In the genomic region with DNA sequence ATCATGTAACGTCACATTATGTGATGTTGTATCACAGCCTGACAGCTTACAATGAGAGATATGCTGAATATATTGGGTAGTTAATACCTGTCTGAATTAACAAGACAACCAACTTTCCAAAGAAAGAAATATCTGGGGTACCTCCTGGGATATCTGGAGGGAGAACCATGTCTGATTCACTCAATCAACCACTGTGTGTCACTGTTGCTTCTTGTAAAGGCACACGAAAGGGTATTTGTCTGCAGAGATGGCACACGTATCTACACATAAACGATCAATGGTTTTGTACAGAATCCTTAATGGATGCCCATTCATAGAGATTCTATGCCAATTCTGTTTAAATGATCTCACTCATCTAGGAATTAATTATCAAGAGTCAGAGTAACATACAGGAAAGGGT, we compare ENCODE assay signal across 14 cellular contexts.
DNase-seq lines count a peak whose midpoint lies in the region; ATAC-seq and TF ChIP-seq lines count a peak whose summit lies in the region.
"Had no signal": no experiment of that assay in that cellular context is flagged by ENCODE, and none has a peak within 500 bp of the region (broad histone marks: within the 10 kb centered on the region; RNA-seq: fewer than 3 reads in every experiment).

No MANE protein-coding gene starts in this region.

- H3K4me3 ChIP-seq in A673 (ENCODE audit: low read depth, low read length, poor library complexity, severe bottlenecking) (no peak overlapping the region), RWPE2 (ENCODE audit: severe bottlenecking) (no peak overlapping the region)
- H3K4me3 ChIP-seq: stomach had no signal

- H3K36me3 Mint-ChIP-seq in natural killer cell treated with Interleukin-12 subunit alpha and Interleukin-12 subunit beta and Interleukin-15 and Interleukin-18, amount 100 ng/mL, for 72 hours, result no peaks in the 10 kb centered on the region
- no peaks in the 10 kb centered on the region for H3K36me3 Mint-ChIP-seq in T-cell
- H3K36me3 Mint-ChIP-seq: CD4-positive, alpha-beta memory T cell; naive thymus-derived CD4-positive, alpha-beta T cell had no signal

- H3K4me1 Mint-ChIP-seq in natural killer cell treated with Interleukin-12 subunit alpha and Interleukin-12 subunit beta and Interleukin-15 and Interleukin-18, amount 100 ng/mL, for 72 hours (ENCODE audit: low read depth in 2 of 2), result no peaks in the 10 kb centered on the region
- H3K4me1 Mint-ChIP-seq in T-cell, result no peaks in the 10 kb centered on the region
- H3K4me1 Mint-ChIP-seq: CD4-positive, alpha-beta memory T cell; naive thymus-derived CD4-positive, alpha-beta T cell had no signal

- DNase-seq in A673 (ENCODE audit: low spot score), result peak; percentile 30
- no peak for DNase-seq in RWPE2 (ENCODE audit: low spot score)
- DNase-seq in foreskin keratinocyte, result no peak
- DNase-seq in natural killer cell treated with Interleukin-12 subunit alpha and Interleukin-12 subunit beta and Interleukin-15 and Interleukin-18, amount 100 ng/mL, for 72 hours (ENCODE audit: low spot score), result no peak
- no peak for DNase-seq in T-cell
- DNase-seq: activated CD4-positive, CD25-positive, alpha-beta regulatory T cell; activated effector memory CD4-positive, alpha-beta T cell treated with anti-CD3 and anti-CD28 coated beads, Interleukin-2, amount 50 U/mL, for 16 hours; CD4-positive, alpha-beta memory T cell; cortex of kidney; naive thymus-derived CD4-positive, alpha-beta T cell; stomach had no signal

- H3K36me3 ChIP-seq in A673 (ENCODE audit: insufficient read depth, low read length, poor library complexity, severe bottlenecking) (no peaks in the 10 kb centered on the region), RWPE2 (ENCODE audit: low read depth) (no peaks in the 10 kb centered on the region)
- H3K36me3 ChIP-seq: stomach had no signal

- H3K9me3 Mint-ChIP-seq in natural killer cell treated with Interleukin-12 subunit alpha and Interleukin-12 subunit beta and Interleukin-15 and Interleukin-18, amount 100 ng/mL, for 72 hours, result peaks cover 15% of the 10 kb centered on the region
- peaks cover 4 to 6% (median 5%) of the 10 kb centered on the region in 3 donors for H3K9me3 Mint-ChIP-seq in T-cell

- TF ChIP-seq CTCF in A673 (conservative IDR thresholded peaks at IDR 0.05; ENCODE audit: low read depth, low read length) (peak; percentile 48), GM12872 (IDR thresholded peaks at IDR 0.05; ENCODE audit: insufficient read depth, low read depth, low read length) (peak; percentile 18; the same call in 1 of the 3 replicates), RWPE2 (IDR thresholded peaks at IDR 0.05; ENCODE audit: poor library complexity, severe bottlenecking) (peak; percentile 66), foreskin keratinocyte (conservative IDR thresholded peaks at IDR 0.05) (peak; percentile 52)

- POLR2A ChIA-PET in A673 (lab: Charles Lee; ENCODE audit: low non-redundant PET), result no interaction called here
- POLR2A ChIA-PET in T-cell (lab: Charles Lee), result no interaction called here

- H3K27ac ChIP-seq in A673 (ENCODE audit: low read depth, low read length, poor library complexity, severe bottlenecking), result no peak overlapping the region
- no peak overlapping the region for H3K27ac ChIP-seq in RWPE2 (ENCODE audit: poor library complexity, severe bottlenecking)
- no peak overlapping the region for H3K27ac ChIP-seq in foreskin keratinocyte
- H3K27ac ChIP-seq: stomach had no signal

- BruUV-seq in A673 (replicated peaks; lab: Mats Ljungman, UMichigan), result no TSS peak

- no peak overlapping the region for H3K4me3 Mint-ChIP-seq in natural killer cell treated with Interleukin-12 subunit alpha and Interleukin-12 subunit beta and Interleukin-15 and Interleukin-18, amount 100 ng/mL, for 72 hours
- H3K4me3 Mint-ChIP-seq in T-cell, result no peak overlapping the region
- H3K4me3 Mint-ChIP-seq: CD4-positive, alpha-beta memory T cell; naive thymus-derived CD4-positive, alpha-beta T cell had no signal

- H3K9me3 ChIP-seq in A673 (ENCODE audit: low read depth, low read length, poor library complexity, severe bottlenecking) (no peaks in the 10 kb centered on the region), RWPE2 (ENCODE audit: severe bottlenecking) (no peaks in the 10 kb centered on the region)
- H3K9me3 ChIP-seq: stomach had no signal

- no peak overlapping the region for H3K27ac Mint-ChIP-seq in natural killer cell treated with Interleukin-12 subunit alpha and Interleukin-12 subunit beta and Interleukin-15 and Interleukin-18, amount 100 ng/mL, for 72 hours
- no peak overlapping the region for H3K27ac Mint-ChIP-seq in T-cell
- H3K27ac Mint-ChIP-seq: CD4-positive, alpha-beta memory T cell; naive thymus-derived CD4-positive, alpha-beta T cell had no signal

- H3K27me3 ChIP-seq in A673 (replicated peaks; ENCODE audit: insufficient read depth, low read depth, low read length, poor library complexity) (no peaks in the 10 kb centered on the region), RWPE2 (ENCODE audit: insufficient read depth, poor library complexity, severe bottlenecking) (peaks cover 18% of the 10 kb centered on the region), foreskin keratinocyte (no peaks in the 10 kb centered on the region)
- H3K27me3 ChIP-seq: stomach had no signal

- CTCF ChIA-PET in A673 (lab: Charles Lee) (no interaction called here), T-cell (lab: Charles Lee) (no interaction called here)

- intact Hi-C loops in A673 (cut with micrococcal nuclease; ENCODE audit: unreplicated experiment), result loop anchor here (2.0 kb wide), 1 partner anchor 198 kb away; no protein-coding TSS in a partner anchor

- H3K4me1 ChIP-seq in A673 (ENCODE audit: insufficient read depth, low read length, poor library complexity, severe bottlenecking) (no peaks in the 10 kb centered on the region), RWPE2 (ENCODE audit: insufficient read depth, poor library complexity, severe bottlenecking) (no peaks in the 10 kb centered on the region), foreskin keratinocyte (no peaks in the 10 kb centered on the region)
- H3K4me1 ChIP-seq: stomach had no signal

- no peaks in the 10 kb centered on the region for H3K27me3 Mint-ChIP-seq in natural killer cell treated with Interleukin-12 subunit alpha and Interleukin-12 subunit beta and Interleukin-15 and Interleukin-18, amount 100 ng/mL, for 72 hours
- H3K27me3 Mint-ChIP-seq in T-cell, result no peaks in the 10 kb centered on the region
- H3K27me3 Mint-ChIP-seq: naive thymus-derived CD4-positive, alpha-beta T cell had no signal

- ATAC-seq in RWPE2 (ENCODE audit: low read depth), result peak; percentile 57; the same call in 1 of the 3 replicates
- no peak for ATAC-seq in foreskin keratinocyte
- ATAC-seq in HG03520 (IDR thresholded peaks at IDR 0.05; ENCODE audit: unreplicated experiment), result no peak
- ATAC-seq in natural killer cell treated with Interleukin-12 subunit alpha and Interleukin-12 subunit beta and Interleukin-15 and Interleukin-18, amount 100 ng/mL, for 72 hours, result no peak
- ATAC-seq in T-cell (replicated peaks in 1 of 4), result no peak
- no peak for ATAC-seq in HG02884 (IDR thresholded peaks at IDR 0.05; ENCODE audit: unreplicated experiment)
- ATAC-seq: naive thymus-derived CD4-positive, alpha-beta T cell had no signal
